In genomic region chr16:1078579-1079021, GRCh38 we compare ENCODE assay signal across 12 cellular contexts. TPM values are rescaled to one million over a fixed set of nuclear protein-coding genes. Genes with fewer than 3 reads are reported as not detected.
A peak's percentile ranks its signal among the peaks of the same experiment; 100 is the strongest.
DNase-seq lines count a peak whose midpoint lies in the region; ATAC-seq, FAIRE-seq and TF ChIP-seq lines count a peak whose summit lies in the region.
"Had no signal": no experiment of that assay in that cellular context is flagged by ENCODE, and none has a peak within 500 bp of the region (broad histone marks: within the 10 kb centered on the region; RNA-seq: fewer than 3 reads in every experiment).

No MANE protein-coding gene starts in this region.

- no peak for FAIRE-seq in bronchial epithelial cell (lab: Jason Lieb, UNC)
- no peak for FAIRE-seq in GM12892 (lab: Jason Lieb, UNC)

- no peaks in the 10 kb centered on the region for H3K27me3 ChIP-seq in bronchial epithelial cell (ENCODE audit: control insufficient read depth, insufficient read depth, low read length)

- H3K36me3 ChIP-seq in bronchial epithelial cell (ENCODE audit: control insufficient read depth, insufficient read depth, low read length) = no peaks in the 10 kb centered on the region
- H3K36me3 ChIP-seq: cardiac muscle cell had no signal

- no peak for TF ChIP-seq POLR2A in GM12892 (IDR thresholded peaks at IDR 0.05; ENCODE audit: low read depth, low read length)

- ATAC-seq in omental fat pad (ENCODE audit: low FRiP score) (peak; percentile 38), GM18868 (IDR thresholded peaks at IDR 0.05; ENCODE audit: unreplicated experiment) (no peak)

- DNase-seq in ELR (ENCODE audit: low read depth) = peak; percentile 25
- DNase-seq in NCI-H446 treated with DMSO at 0.1 percent for 48 hours (lab: John Stamatoyannopoulos, UW) = peak; percentile 3
- peak; percentile 56 for DNase-seq in bronchial epithelial cell (ENCODE audit: low read depth)
- no peak for DNase-seq in omental fat pad (ENCODE audit: low spot score)
- no peak for DNase-seq in NCI-H128 (lab: John Stamatoyannopoulos, UW; ENCODE audit: unreplicated experiment)
- no peak for DNase-seq in GM12892 (ENCODE audit: insufficient read length)
- DNase-seq in GM20000 (ENCODE audit: low spot score) = no peak
- DNase-seq: activated B cell treated with CpG ODN at 0.5 μM for 24 hours; stimulated activated CD4-positive, alpha-beta T cell treated with anti-CD3 and anti-CD28 coated beads, Interleukin-4, amount 100 ng/mL, for 24 hours had no signal

- no peak overlapping the region for H3K4me3 ChIP-seq in bronchial epithelial cell (ENCODE audit: low read depth, low read length)
- H3K4me3 ChIP-seq: cardiac muscle cell had no signal

- TF ChIP-seq CTCF in bronchial epithelial cell (IDR thresholded peaks at IDR 0.05; ENCODE audit: insufficient read depth, low read length, severe bottlenecking) = no peak
- TF ChIP-seq CTCF in omental fat pad (IDR thresholded peaks at IDR 0.05) = no peak
- TF ChIP-seq CTCF in GM20000 (IDR thresholded peaks at IDR 0.05; ENCODE audit: extremely low read depth, missing control alignments) = no peak

RNA-seq across cellular contexts. Expression of gene SSTR5, which starts 6.1 kb away (rescaled TPM):
- not detected in 2 replicates for total RNA-seq in bronchial epithelial cell
- under 1 TPM in 1 of 4 donors, not detected in 3; 0.37 TPM for total RNA-seq in omental fat pad
- polyA plus RNA-seq in GM12892 (2012; ENCODE audit: missing spikeins) = not detected
- total RNA-seq: activated B cell treated with CpG ODN at 0.5 μM for 24 hours, cardiac muscle cell, kidney epithelial cell had no signal
- polyA plus RNA-seq: cardiac muscle cell had no signal

RNA-seq across cellular contexts. Expression of gene C1QTNF8, which starts 17.4 kb away (rescaled TPM):
- total RNA-seq in bronchial epithelial cell = not detected in 2 replicates
- total RNA-seq in omental fat pad = not detected
- polyA plus RNA-seq in GM12892 (2012; ENCODE audit: missing spikeins) = not detected
- total RNA-seq: activated B cell treated with CpG ODN at 0.5 μM for 24 hours, kidney epithelial cell had no signal
- polyA plus RNA-seq: cardiac muscle cell had no signal

Comparison
In these comparisons a context has a peak if more than half of its experiments do, and no peak if none do; other contexts are left out.
1. DNase-seq: peak in ELR (single experiment), NCI-H446 treated with DMSO at 0.1 percent for 48 hours (single experiment) and bronchial epithelial cell (single experiment); none in omental fat pad (single experiment), NCI-H128 (single experiment), GM12892 (single experiment) and GM20000 (single experiment).